Comparison of ENCODE assay signal across 7 cellular contexts in the genomic region with DNA sequence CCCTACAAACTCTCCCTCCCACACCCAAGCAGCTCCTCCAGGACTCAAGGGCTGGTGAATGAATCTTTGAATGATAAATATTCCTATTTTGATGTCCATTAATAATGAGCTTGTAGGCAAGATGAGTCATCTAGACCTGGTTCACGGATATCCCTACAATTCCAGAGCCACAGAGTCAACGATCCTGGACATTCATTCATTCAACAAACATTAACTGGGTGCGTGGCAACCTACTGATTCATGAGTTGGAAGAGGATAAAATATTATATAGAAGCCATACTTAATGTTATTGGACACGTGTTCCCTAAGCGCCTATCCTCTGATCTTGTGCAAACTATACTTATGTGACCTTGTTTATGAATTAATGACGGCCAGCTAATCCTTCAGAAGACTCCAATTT. TPM values are rescaled to one million over a fixed set of nuclear protein-coding genes. Genes with fewer than 3 reads are reported as not detected.
DNase-seq lines count a peak whose midpoint lies in the region; ATAC-seq, FAIRE-seq and TF ChIP-seq lines count a peak whose summit lies in the region.
"Had no signal": no experiment of that assay in that cellular context is flagged by ENCODE, and none has a peak within 500 bp of the region (broad histone marks: within the 10 kb centered on the region; RNA-seq: fewer than 3 reads in every experiment).

No MANE protein-coding gene starts in this region.

- H3K27ac ChIP-seq in astrocyte (ENCODE audit: low read depth, low read length) (no peak overlapping the region), neural progenitor cell (no peak overlapping the region)

- no peaks in the 10 kb centered on the region for H3K79me2 ChIP-seq in astrocyte (ENCODE audit: insufficient read depth, low read length)
- peaks cover 3% of the 10 kb centered on the region for H3K79me2 ChIP-seq in neural progenitor cell (ENCODE audit: low read depth)

- H3K4me2 ChIP-seq in astrocyte (ENCODE audit: low read length) (peak overlapping the region; percentile 70), neural progenitor cell (peak overlapping the region; percentile 71)

- H3K4me1 ChIP-seq in astrocyte (ENCODE audit: insufficient read depth, low read length): peaks cover 35% of the 10 kb centered on the region
- H3K4me1 ChIP-seq in neural progenitor cell: peaks cover 28% of the 10 kb centered on the region

- DNase-seq in HFFc6: no peak
- DNase-seq in astrocyte (ENCODE audit: low read depth): peak; percentile 26
- DNase-seq in neural progenitor cell (ENCODE audit: low spot score): no peak
- no peak for DNase-seq in activated CD4-positive, CD25-positive, alpha-beta regulatory T cell treated with anti-CD3 and anti-CD28 coated beads, Interleukin-2, amount 50 U/mL, for 72 hours

- no peak for TF ChIP-seq CTCF in HFFc6 (IDR thresholded peaks at IDR 0.05)
- no peak for TF ChIP-seq CTCF in astrocyte (IDR thresholded peaks at IDR 0.05; ENCODE audit: insufficient read depth, low read depth, low read length)
- TF ChIP-seq CTCF in neural progenitor cell (IDR thresholded peaks at IDR 0.05): no peak

- peaks cover 25% of the 10 kb centered on the region for H3F3A ChIP-seq in neural progenitor cell (ENCODE audit: low read depth)

- FAIRE-seq in astrocyte (lab: Jason Lieb, UNC): no peak

- peak overlapping the region; percentile 40 for H2AFZ ChIP-seq in astrocyte (ENCODE audit: low read depth, low read length)
- peak overlapping the region; percentile 14 for H2AFZ ChIP-seq in neural progenitor cell (replicated peaks)

- 0 out of 2 replicates have a peak overlapping the region, but pooled peaks have one; percentile 5 for H3K27ac Mint-ChIP-seq in HFFc6
- no peak overlapping the region for H3K27ac Mint-ChIP-seq in astrocyte (ENCODE audit: unreplicated experiment)
- peak overlapping the region; percentile 12 for H3K27ac Mint-ChIP-seq in neural progenitor cell
- H3K27ac Mint-ChIP-seq: activated naive CD4-positive, alpha-beta T cell treated with anti-CD3 and anti-CD28 coated beads, Interleukin-2, amount 50 U/mL, for 72 hours had no signal

- H3K9ac ChIP-seq in astrocyte (ENCODE audit: low read length) (no peak overlapping the region), neural progenitor cell (no peak overlapping the region)

- H3K36me3 ChIP-seq in astrocyte (ENCODE audit: insufficient read depth, low read length) (no peaks in the 10 kb centered on the region), neural progenitor cell (no peaks in the 10 kb centered on the region)

- H3K4me3 ChIP-seq in astrocyte (ENCODE audit: insufficient read depth, low read depth, low read length): peak overlapping the region; percentile 53
- peak overlapping the region; percentile 66 for H3K4me3 ChIP-seq in neural progenitor cell

- H3K27me3 ChIP-seq in astrocyte (ENCODE audit: insufficient read depth, low read length): no peaks in the 10 kb centered on the region
- no peaks in the 10 kb centered on the region for H3K27me3 ChIP-seq in neural progenitor cell

- H3K36me3 Mint-ChIP-seq in HFFc6 (ENCODE audit: low read depth): no peaks in the 10 kb centered on the region
- H3K36me3 Mint-ChIP-seq in astrocyte (ENCODE audit: low read depth, unreplicated experiment): peaks cover 4% of the 10 kb centered on the region
- peaks cover 6% of the 10 kb centered on the region for H3K36me3 Mint-ChIP-seq in neural progenitor cell
- H3K36me3 Mint-ChIP-seq: activated naive CD4-positive, alpha-beta T cell treated with anti-CD3 and anti-CD28 coated beads, Interleukin-2, amount 50 U/mL, for 72 hours had no signal

- H3K9me3 Mint-ChIP-seq in HFFc6: no peaks in the 10 kb centered on the region
- peaks cover 2% of the 10 kb centered on the region for H3K9me3 Mint-ChIP-seq in astrocyte (ENCODE audit: unreplicated experiment)
- H3K9me3 Mint-ChIP-seq in neural progenitor cell: no peaks in the 10 kb centered on the region

- H3K4me1 Mint-ChIP-seq in HFFc6 (ENCODE audit: low read depth) (peaks cover 16% of the 10 kb centered on the region), astrocyte (ENCODE audit: low read depth, unreplicated experiment) (peaks cover 6% of the 10 kb centered on the region), neural progenitor cell (peaks cover 54% of the 10 kb centered on the region)

- ATAC-seq in HG02852 (IDR thresholded peaks at IDR 0.05; ENCODE audit: unreplicated experiment) (no peak), HG03135 (IDR thresholded peaks at IDR 0.05; ENCODE audit: unreplicated experiment) (no peak)

- H3K4me3 Mint-ChIP-seq in HFFc6 (peak overlapping the region; percentile 77), astrocyte (ENCODE audit: unreplicated experiment) (peak overlapping the region; percentile 84), neural progenitor cell (peak overlapping the region; percentile 90)

- H3K27me3 Mint-ChIP-seq in HFFc6 (ENCODE audit: insufficient read depth) (peaks cover 3% of the 10 kb centered on the region; the same call in 1 of the 2 replicates), astrocyte (ENCODE audit: low read depth, unreplicated experiment) (peaks cover 4% of the 10 kb centered on the region), neural progenitor cell (ENCODE audit: insufficient read depth, low read depth) (peaks cover 14% of the 10 kb centered on the region)

- no peaks in the 10 kb centered on the region for H4K20me1 ChIP-seq in astrocyte (ENCODE audit: insufficient read depth, low read length)
- H4K20me1 ChIP-seq in neural progenitor cell (ENCODE audit: low read depth): no peaks in the 10 kb centered on the region

- H3K9me3 ChIP-seq in astrocyte (ENCODE audit: insufficient read depth, low read depth, low read length): no peaks in the 10 kb centered on the region
- no peaks in the 10 kb centered on the region for H3K9me3 ChIP-seq in neural progenitor cell (ENCODE audit: low read depth)

RNA-seq across cellular contexts. Expression of a gene that starts 0.4 kb away (rescaled TPM):
- total RNA-seq in HFFc6 (2021; fragmentation: NEBNext Ultra II Directional; extraction: Animal tissue kit (Norgen Biotek cat#: 25700)): 1 to 10 TPM in 4 of 6 experiments, under 1 TPM in 2; 0.77 to 1.8 (median 1.2) TPM
- 3.1 and 3.3 TPM in 2 replicates for total RNA-seq in astrocyte
- 6.8 and 9.6 TPM in 2 replicates for total RNA-seq in neural progenitor cell (ENCODE audit: low replicate concordance)

RNA-seq across cellular contexts. Expression of a gene that starts 28.6 kb away (rescaled TPM):
- total RNA-seq in HFFc6 (2021; fragmentation: NEBNext Ultra II Directional; extraction: Animal tissue kit (Norgen Biotek cat#: 25700)): not detected
- total RNA-seq in astrocyte (not detected in 2 replicates), neural progenitor cell (ENCODE audit: low replicate concordance) (not detected in 2 replicates)

RNA-seq across cellular contexts. Expression of a gene that starts 49.4 kb away (rescaled TPM):
- not detected for total RNA-seq in HFFc6 (2021; fragmentation: NEBNext Ultra II Directional; extraction: Animal tissue kit (Norgen Biotek cat#: 25700))
- total RNA-seq in astrocyte (0.25 TPM in 1 of 2 replicates, not detected in the other), neural progenitor cell (ENCODE audit: low replicate concordance) (0.62 TPM in 1 of 2 replicates, not detected in the other)

RNA-seq across cellular contexts. Expression of a gene that starts 55.3 kb away (rescaled TPM):
- 100 to 1,000 TPM; 167 to 191 (median 187) TPM for total RNA-seq in HFFc6 (2021; fragmentation: NEBNext Ultra II Directional; extraction: Animal tissue kit (Norgen Biotek cat#: 25700))
- 206 TPM in 2 replicates for total RNA-seq in astrocyte
- total RNA-seq in neural progenitor cell (ENCODE audit: low replicate concordance): 113 and 153 TPM in 2 replicates

RNA-seq across cellular contexts. Expression of a gene that starts 55.4 kb away (rescaled TPM):
- 10 to 100 TPM; 22.3 to 28.2 (median 23.7) TPM for total RNA-seq in HFFc6 (2021; fragmentation: NEBNext Ultra II Directional; extraction: Animal tissue kit (Norgen Biotek cat#: 25700))
- 28.4 and 30.8 TPM in 2 replicates for total RNA-seq in astrocyte
- 10.8 and 19.9 TPM in 2 replicates for total RNA-seq in neural progenitor cell (ENCODE audit: low replicate concordance)
